In the genomic region with DNA sequence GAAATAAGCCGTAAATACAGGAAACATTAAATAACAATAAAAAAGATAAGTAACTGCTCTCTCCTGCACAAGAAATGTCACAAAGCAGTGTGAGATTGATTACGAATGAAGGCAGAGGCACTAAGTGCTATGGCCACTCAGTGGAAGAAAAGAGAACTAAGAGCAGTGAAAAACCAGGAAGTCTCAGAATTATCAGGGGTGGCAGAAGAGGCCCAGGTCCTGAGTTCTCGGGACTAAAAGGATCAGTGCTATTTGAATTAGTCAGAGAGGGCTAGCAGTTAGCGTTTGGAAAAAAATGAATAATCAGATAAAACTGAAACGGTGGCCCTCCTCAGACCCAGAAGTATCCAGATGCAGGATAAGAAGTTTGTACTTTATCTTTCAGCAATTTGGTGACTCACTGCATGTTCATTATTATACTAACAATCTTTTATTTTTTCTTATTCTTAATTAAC, we compare ENCODE assay signal across 9 cellular contexts.
DNase-seq lines count a peak whose midpoint lies in the region; TF ChIP-seq lines count a peak whose summit lies in the region.
"Had no signal": no experiment of that assay in that cellular context is flagged by ENCODE, and none has a peak within 500 bp of the region (broad histone marks: within the 10 kb centered on the region; RNA-seq: fewer than 3 reads in every experiment).

No MANE protein-coding gene starts in this region.

- H3K4me3 Mint-ChIP-seq in chondrocyte (ENCODE audit: unreplicated experiment) (no peak overlapping the region), nephron (no peak overlapping the region)

- H3K4me3 ChIP-seq in coronary artery = no peak overlapping the region
- H3K4me3 ChIP-seq: PC-9 had no signal

- H3K9me3 Mint-ChIP-seq in chondrocyte (ENCODE audit: low read depth) (no peaks in the 10 kb centered on the region), nephron (no peaks in the 10 kb centered on the region)

- in situ Hi-C loops in G401 (cut with HindIII; ENCODE audit: low sequenced_read_pairs) = no loop called here

- H3K27ac Mint-ChIP-seq in chondrocyte (ENCODE audit: unreplicated experiment) = no peak overlapping the region
- H3K27ac Mint-ChIP-seq in nephron = peak overlapping the region; percentile 16 to 75 (median 41)

- TF ChIP-seq CTCF in GM12872 (IDR thresholded peaks at IDR 0.05; ENCODE audit: insufficient read depth, low read depth, low read length) (0 out of 3 replicates have a peak, but pooled peaks have one; percentile 6), chondrocyte (IDR thresholded peaks at IDR 0.05) (peak; percentile 27), nephron (IDR thresholded peaks at IDR 0.05; ENCODE audit: unreplicated experiment in 3 of 3) (no peak), coronary artery (IDR thresholded peaks at IDR 0.05) (no peak)

- DNase-seq in M059J (ENCODE audit: low read depth) (peak; percentile 62), chondrocyte (ENCODE audit: low spot score) (no peak), coronary artery (ENCODE audit: low spot score) (no peak), G401 (ENCODE audit: low spot score) (no peak), NCI-H748 (lab: John Stamatoyannopoulos, UW; ENCODE audit: unreplicated experiment) (no peak)
- DNase-seq in stimulated activated naive CD4-positive, alpha-beta T cell treated with Interleukin-2 at 50 U/mL for 16 hours (lab: John Stamatoyannopoulos, UW) = no peak
- DNase-seq: PC-9 had no signal

- H3K4me1 Mint-ChIP-seq in chondrocyte (ENCODE audit: low read depth) = peaks cover 22% of the 10 kb centered on the region
- peaks cover 15% of the 10 kb centered on the region for H3K4me1 Mint-ChIP-seq in nephron

- H3K36me3 Mint-ChIP-seq in chondrocyte (ENCODE audit: low read depth) (no peaks in the 10 kb centered on the region), nephron (ENCODE audit: low read depth) (no peaks in the 10 kb centered on the region)

- H3K27me3 Mint-ChIP-seq in chondrocyte (ENCODE audit: low read depth) (no peaks in the 10 kb centered on the region), nephron (ENCODE audit: low read depth) (no peaks in the 10 kb centered on the region)

- H3K27ac ChIP-seq in coronary artery = no peak overlapping the region
- H3K27ac ChIP-seq: PC-9 had no signal

Comparison
In these comparisons a context has a peak if more than half of its experiments do, and no peak if none do; other contexts are left out.
1. CTCF ChIP-seq: peak in GM12872 (single experiment) and chondrocyte (single experiment); none in nephron (0 of 3) and coronary artery (single experiment).